ENCODE assay signal across 13 cellular contexts in genomic region chr11:111935331-111936044, GRCh38. TPM values are rescaled to one million over a fixed set of nuclear protein-coding genes. Genes with fewer than 3 reads are reported as not detected.
DNase-seq lines count a peak whose midpoint lies in the region; ATAC-seq, FAIRE-seq and TF ChIP-seq lines count a peak whose summit lies in the region.
"Had no signal": no experiment of that assay in that cellular context is flagged by ENCODE, and none has a peak within 500 bp of the region (broad histone marks: within the 10 kb centered on the region; RNA-seq: fewer than 3 reads in every experiment).

No MANE protein-coding gene starts in this region.

- H2AFZ ChIP-seq in astrocyte (ENCODE audit: low read depth, low read length), result no peak overlapping the region

- peak overlapping the region; percentile 91 for H3K4me2 ChIP-seq in astrocyte (ENCODE audit: low read length)

- ATAC-seq in upper lobe of right lung (peak; percentile 48), HG03520 (IDR thresholded peaks at IDR 0.05; ENCODE audit: unreplicated experiment) (no peak)

- no peak overlapping the region for H3K27ac ChIP-seq in astrocyte (ENCODE audit: low read depth, low read length)
- peak overlapping the region; percentile 52 for H3K27ac ChIP-seq in muscle layer of duodenum (ENCODE audit: low read length)
- peak overlapping the region; percentile 55 for H3K27ac ChIP-seq in upper lobe of right lung
- H3K27ac ChIP-seq in ovary, result peak overlapping the region in 1 of 2 donors; percentile 58

- peaks cover 4% of the 10 kb centered on the region for H3K27me3 Mint-ChIP-seq in activated naive CD4-positive, alpha-beta T cell treated with anti-CD3 and anti-CD28 coated beads, Interleukin-2, amount 10 ng/mL, durations not matched to agents 7 days and 5 days
- H3K27me3 Mint-ChIP-seq in astrocyte (ENCODE audit: low read depth, unreplicated experiment), result no peaks in the 10 kb centered on the region

- H3K9me3 ChIP-seq in astrocyte (ENCODE audit: insufficient read depth, low read depth, low read length) (no peaks in the 10 kb centered on the region), muscle layer of duodenum (ENCODE audit: control insufficient read depth in 1 of 2, low read length in 2 of 2) (no peaks in the 10 kb centered on the region), upper lobe of right lung (no peaks in the 10 kb centered on the region), ovary (no peaks in the 10 kb centered on the region)
- H3K9me3 ChIP-seq: SJSA1 had no signal

- H3K36me3 Mint-ChIP-seq in activated naive CD4-positive, alpha-beta T cell treated with anti-CD3 and anti-CD28 coated beads, Interleukin-2, amount 10 ng/mL, durations not matched to agents 7 days and 5 days, result no peaks in the 10 kb centered on the region
- H3K36me3 Mint-ChIP-seq in astrocyte (ENCODE audit: low read depth, unreplicated experiment), result no peaks in the 10 kb centered on the region
- H3K36me3 Mint-ChIP-seq: naive B cell had no signal

- no peaks in the 10 kb centered on the region for H3K27me3 ChIP-seq in astrocyte (ENCODE audit: insufficient read depth, low read length)
- no peaks in the 10 kb centered on the region for H3K27me3 ChIP-seq in muscle layer of duodenum (ENCODE audit: low read depth, low read length)
- H3K27me3 ChIP-seq in upper lobe of right lung, result no peaks in the 10 kb centered on the region
- no peaks in the 10 kb centered on the region for H3K27me3 ChIP-seq in ovary
- H3K27me3 ChIP-seq: SJSA1 had no signal

- DNase-seq in activated naive CD4-positive, alpha-beta T cell treated with anti-CD3 and anti-CD28 coated beads, Interleukin-2, amount 10 ng/mL, durations not matched to agents 7 days and 5 days, result no peak
- DNase-seq in activated naive CD4-positive, alpha-beta T cell treated with Interleukin-2 at 50 U/mL for 16 hours, result no peak
- DNase-seq in astrocyte (ENCODE audit: low read depth), result no peak
- no peak for DNase-seq in upper lobe of right lung
- DNase-seq in ovary, result no peak
- DNase-seq in ACHN, result no peak
- DNase-seq: central memory CD4-positive, alpha-beta T cell; naive B cell had no signal

- H3K9me3 Mint-ChIP-seq in activated naive CD4-positive, alpha-beta T cell treated with anti-CD3 and anti-CD28 coated beads, Interleukin-2, amount 10 ng/mL, durations not matched to agents 7 days and 5 days, result no peaks in the 10 kb centered on the region
- no peaks in the 10 kb centered on the region for H3K9me3 Mint-ChIP-seq in astrocyte (ENCODE audit: unreplicated experiment)
- H3K9me3 Mint-ChIP-seq: naive B cell had no signal

- WGBS in ovary, 3 donors, result 54 to 66% (median 57%) methylated on average over 4 of the region's 4 CpGs

- peak overlapping the region; percentile 10 for H3K9ac ChIP-seq in astrocyte (ENCODE audit: low read length)

- H3K4me1 Mint-ChIP-seq in activated naive CD4-positive, alpha-beta T cell treated with anti-CD3 and anti-CD28 coated beads, Interleukin-2, amount 10 ng/mL, durations not matched to agents 7 days and 5 days, result peaks cover 46% of the 10 kb centered on the region
- peaks cover 38% of the 10 kb centered on the region for H3K4me1 Mint-ChIP-seq in astrocyte (ENCODE audit: low read depth, unreplicated experiment)

- H3K4me3 ChIP-seq in astrocyte (ENCODE audit: insufficient read depth, low read depth, low read length), result no peak overlapping the region
- H3K4me3 ChIP-seq in muscle layer of duodenum (ENCODE audit: low read depth in 1 of 2, low read length in 2 of 2), result peak overlapping the region in 1 of 2 donors; percentile 88
- H3K4me3 ChIP-seq in upper lobe of right lung, result no peak overlapping the region
- H3K4me3 ChIP-seq in ovary, result no peak overlapping the region
- H3K4me3 ChIP-seq: SJSA1 had no signal

- intact Hi-C loops in upper lobe of right lung (cut with DNase I), result no loop called here
- intact Hi-C loops in ovary (cut with DNase I), result loop anchor here in 3 of 4 donors (5.0 to 10.0 kb wide), 2 partner anchors 42 to 89 kb away; partner anchors contain the start of gene DLAT (in 1 of the 3)

- TF ChIP-seq POLR2A in ovary (IDR thresholded peaks at IDR 0.05), result no peak

- no peaks in the 10 kb centered on the region for H3K79me2 ChIP-seq in astrocyte (ENCODE audit: insufficient read depth, low read length)

- H3K4me1 ChIP-seq in astrocyte (ENCODE audit: insufficient read depth, low read length) (peaks cover 38% of the 10 kb centered on the region), muscle layer of duodenum (ENCODE audit: control insufficient read depth in 1 of 2, insufficient read depth in 2 of 2, low read length in 2 of 2) (peaks cover 16 to 29% of the 10 kb centered on the region in 2 donors), upper lobe of right lung (peaks cover 34% of the 10 kb centered on the region), ovary (ENCODE audit: insufficient read depth) (peaks cover 5% of the 10 kb centered on the region)

- no peak for TF ChIP-seq EP300 in ovary (IDR thresholded peaks at IDR 0.05)

- in situ Hi-C loops in ACHN (cut with HindIII; ENCODE audit: low pct_ligation_motif_present, low pct_unique_long_range_greater_than_20kb, low sequenced_read_pairs), result no loop called here

- CTCF ChIA-PET in activated naive CD4-positive, alpha-beta T cell treated with anti-CD3 and anti-CD28 coated beads, Interleukin-2, amount 10 ng/mL, durations not matched to agents 7 days and 5 days (lab: Charles Lee), result interaction anchor here (0.9 to 12.9 kb wide), 6 partner anchors 9 to 344 kb away, joined by 3 to 217 read pairs (median 4); no protein-coding TSS in a partner anchor

- H3K27ac Mint-ChIP-seq in activated naive CD4-positive, alpha-beta T cell treated with anti-CD3 and anti-CD28 coated beads, Interleukin-2, amount 10 ng/mL, durations not matched to agents 7 days and 5 days, result no peak overlapping the region
- H3K27ac Mint-ChIP-seq in astrocyte (ENCODE audit: unreplicated experiment), result peak overlapping the region; percentile 88
- H3K27ac Mint-ChIP-seq: naive B cell had no signal

- peak overlapping the region; percentile 8 for H3K4me3 Mint-ChIP-seq in activated naive CD4-positive, alpha-beta T cell treated with anti-CD3 and anti-CD28 coated beads, Interleukin-2, amount 10 ng/mL, durations not matched to agents 7 days and 5 days
- no peak overlapping the region for H3K4me3 Mint-ChIP-seq in astrocyte (ENCODE audit: unreplicated experiment)

- FAIRE-seq in astrocyte (lab: Jason Lieb, UNC), result no peak
- FAIRE-seq: GM19239 had no signal

- H3K36me3 ChIP-seq in astrocyte (ENCODE audit: insufficient read depth, low read length) (no peaks in the 10 kb centered on the region), muscle layer of duodenum (ENCODE audit: control insufficient read depth in 1 of 2, insufficient read depth in 2 of 2, low read length in 2 of 2) (peaks cover 0 to 3% of the 10 kb centered on the region in 2 donors), upper lobe of right lung (no peaks in the 10 kb centered on the region), ovary (no peaks in the 10 kb centered on the region)
- H3K36me3 ChIP-seq: SJSA1 had no signal

- TF ChIP-seq CTCF in astrocyte (IDR thresholded peaks at IDR 0.05; ENCODE audit: insufficient read depth, low read depth, low read length), result no peak
- no peak for TF ChIP-seq CTCF in upper lobe of right lung (IDR thresholded peaks at IDR 0.05)
- no peak for TF ChIP-seq CTCF in ovary (IDR thresholded peaks at IDR 0.05)

- no peaks in the 10 kb centered on the region for H4K20me1 ChIP-seq in astrocyte (ENCODE audit: insufficient read depth, low read length)

RNA-seq across cellular contexts. Expression of gene DIXDC1, which starts 1.7 kb away (rescaled TPM):
- total RNA-seq in astrocyte (16.5 and 17.3 TPM in 2 replicates), upper lobe of right lung (15.2 TPM), ovary (10 to 100 TPM; 17.0 to 25.4 (median 23.7) TPM)
- 10 to 100 TPM; 10.3 to 37.9 TPM for polyA plus RNA-seq in ovary

RNA-seq across cellular contexts. Expression of gene C11orf52, which starts 16.8 kb away (rescaled TPM):
- total RNA-seq in astrocyte (0.50 and 0.60 TPM in 2 replicates), upper lobe of right lung (9.8 TPM), ovary (1 to 10 TPM in 6 of 7 donors, not detected in 1; 1.3 to 5.9 (median 1.9) TPM)
- 1 to 10 TPM; 2.4 to 3.7 TPM for polyA plus RNA-seq in ovary
- total RNA-seq: SJSA1 had no signal

RNA-seq across cellular contexts. Expression of gene HSPB2, which starts 23.0 kb away (rescaled TPM):
- total RNA-seq in astrocyte, result not detected in 2 replicates
- total RNA-seq in upper lobe of right lung, result 9.2 TPM
- 10 to 100 TPM in 1 of 7 donors, 1 to 10 TPM in 4, under 1 TPM in 1, not detected in 1; 0.34 to 10.3 (median 7.6) TPM for total RNA-seq in ovary
- polyA plus RNA-seq in ovary, result 10 to 100 TPM in 1 of 2 donors, 1 to 10 TPM in 1; 5.0 to 11.8 TPM
- total RNA-seq: HT-29, SJSA1 had no signal

RNA-seq across cellular contexts. Expression of gene CRYAB, which starts 23.9 kb away (rescaled TPM):
- total RNA-seq in astrocyte, result 4.1 and 5.7 TPM in 2 replicates
- 113 TPM for total RNA-seq in upper lobe of right lung
- total RNA-seq in ovary, result 100 to 1,000 TPM in 1 of 7 donors, 10 to 100 TPM in 6; 22.7 to 121 (median 72.5) TPM
- polyA plus RNA-seq in ovary, result 100 to 1,000 TPM in 1 of 2 donors, 10 to 100 TPM in 1; 69.2 to 301 TPM
- total RNA-seq: HT-29 had no signal

RNA-seq across cellular contexts. Expression of gene CFAP68, which starts 56.1 kb away (rescaled TPM):
- total RNA-seq in astrocyte (18.4 and 18.8 TPM in 2 replicates), upper lobe of right lung (20.0 TPM), ovary (10 to 100 TPM; 11.6 to 40.9 (median 21.4) TPM)
- 10 to 100 TPM; 28.6 to 70.1 TPM for polyA plus RNA-seq in ovary
